Comparison of ENCODE assay signal across 8 cellular contexts in genomic region chr4:145618912-145619638, GRCh38.
A peak's percentile ranks its signal among the peaks of the same experiment; 100 is the strongest.
DNase-seq lines count a peak whose midpoint lies in the region; ATAC-seq lines count a peak whose summit lies in the region.

Gene MMAA, plus strand, starts transcription at chr4:145619385. Its CDS starts 19,755 bp downstream, at chr4:145639140.

- peak; percentile 98 for DNase-seq in AG08396 (ENCODE audit: low spot score)
- DNase-seq in NCI-H226: peak; percentile 84
- peak; percentile 88 to 91 (median 90) for DNase-seq in activated CD4-positive, CD25-positive, alpha-beta regulatory T cell (lab: John Stamatoyannopoulos, UW)
- peak; percentile 92 for DNase-seq in central memory CD4-positive, alpha-beta T cell
- DNase-seq in islet precursor cell: peak; percentile 96
- peak; percentile 91 to 96 (median 92) for DNase-seq in stimulated activated CD4-positive, alpha-beta T cell treated with anti-CD3 and anti-CD28 coated beads, Interleukin-12 subunit alpha, Interleukin-12 subunit beta, amount 100 ng/mL, for 48 hours (ENCODE audit: low read depth in 2 of 3, low spot score in 1 of 3)

- peak; percentile 60 for ATAC-seq in GM18870 (IDR thresholded peaks at IDR 0.05; ENCODE audit: unreplicated experiment)
- ATAC-seq in HG03135 (IDR thresholded peaks at IDR 0.05; ENCODE audit: unreplicated experiment): peak; percentile 89

Comparison
In these comparisons a context has a peak if more than half of its experiments do, and no peak if none do; other contexts are left out.
1. Peak in every context shown above with its lines: DNase-seq and ATAC-seq.